In the genomic region with DNA sequence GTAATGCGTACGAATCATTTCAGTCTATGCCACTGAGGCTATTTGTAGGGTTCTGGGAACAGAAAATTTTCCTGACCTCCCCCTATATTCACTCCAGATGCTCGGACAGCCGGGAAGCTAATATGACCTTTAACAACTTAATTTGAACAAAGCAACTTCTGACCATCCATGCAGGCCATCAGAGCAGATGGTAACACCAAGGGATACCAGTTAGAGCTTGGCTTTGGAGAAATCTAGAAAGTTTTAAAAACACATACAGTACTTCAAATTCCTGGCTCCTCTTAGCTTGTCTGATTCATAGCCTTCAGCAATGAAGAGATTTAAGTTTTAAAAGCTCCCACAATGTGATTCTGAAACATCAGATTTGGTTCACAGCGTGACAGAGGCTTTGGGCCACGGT, we compare ENCODE assay signal across 16 cellular contexts.
DNase-seq lines count a peak whose midpoint lies in the region; ATAC-seq and TF ChIP-seq lines count a peak whose summit lies in the region.
"Had no signal": no experiment of that assay in that cellular context is flagged by ENCODE, and none has a peak within 500 bp of the region (broad histone marks: within the 10 kb centered on the region; RNA-seq: fewer than 3 reads in every experiment).

No MANE protein-coding gene starts in this region.

- no peaks in the 10 kb centered on the region for H3K9me3 ChIP-seq in colonic mucosa
- H3K9me3 ChIP-seq: BE2C, BLaER1, Caco-2 had no signal

- H3K27ac Mint-ChIP-seq in stimulated activated naive B cell treated with anti-CD40 and anti-IgM and Interleukin-4, amounts not matched to agents 10 μg/mL and 1 μg/mL and 100 μg/mL, for 72 hours, result no peak overlapping the region
- H3K27ac Mint-ChIP-seq: CD4-positive, alpha-beta T cell; CD8-positive, alpha-beta T cell had no signal

- no peaks in the 10 kb centered on the region for H3K27me3 ChIP-seq in colonic mucosa
- H3K27me3 ChIP-seq: BE2C, BLaER1 had no signal

- no peak overlapping the region for H3K27ac ChIP-seq in colonic mucosa
- H3K27ac ChIP-seq: BLaER1 had no signal

- no peaks in the 10 kb centered on the region for H3K4me1 ChIP-seq in colonic mucosa
- H3K4me1 ChIP-seq: BE2C, BLaER1, Caco-2 had no signal

- no peak for ATAC-seq in stimulated activated naive B cell treated with anti-CD40 and anti-IgM and Interleukin-4, amounts not matched to agents 10 μg/mL and 1 μg/mL and 100 μg/mL, for 72 hours (replicated peaks)
- ATAC-seq: CD8-positive, alpha-beta T cell; GM12878 had no signal

- no peaks in the 10 kb centered on the region for H3K36me3 ChIP-seq in colonic mucosa
- H3K36me3 ChIP-seq: BE2C, BLaER1 had no signal

- H3K4me3 ChIP-seq in colonic mucosa, result no peak overlapping the region
- H3K4me3 ChIP-seq: BLaER1, GM12878 had no signal

- TF ChIP-seq CTCF in colonic mucosa (IDR thresholded peaks at IDR 0.05), result no peak

- H3K9me3 Mint-ChIP-seq in stimulated activated naive B cell treated with anti-CD40 and anti-IgM and Interleukin-4, amounts not matched to agents 10 μg/mL and 1 μg/mL and 100 μg/mL, for 72 hours, result peaks cover 0 to 3% of the 10 kb centered on the region in 2 donors
- H3K9me3 Mint-ChIP-seq: CD8-positive, alpha-beta T cell had no signal

- H3K27me3 Mint-ChIP-seq in stimulated activated naive B cell treated with anti-CD40 and anti-IgM and Interleukin-4, amounts not matched to agents 10 μg/mL and 1 μg/mL and 100 μg/mL, for 72 hours, result no peaks in the 10 kb centered on the region
- H3K27me3 Mint-ChIP-seq: CD4-positive, alpha-beta T cell had no signal

- DNase-seq in G401 (ENCODE audit: low spot score), result peak; percentile 78
- peak; percentile 77 for DNase-seq in cerebellar cortex (ENCODE audit: low spot score)
- DNase-seq in stimulated activated naive B cell treated with anti-CD40 and anti-IgM and Interleukin-4, amounts not matched to agents 10 μg/mL and 1 μg/mL and 100 μg/mL, for 72 hours, result no peak
- no peak for DNase-seq in NCI-H446 treated with DMSO at 0.1 percent for 48 hours (lab: John Stamatoyannopoulos, UW)
- DNase-seq in colonic mucosa, result no peak
- DNase-seq: 8988T; ACHN; BE2C; Caco-2; Calu3; CD4-positive, alpha-beta T cell; CD8-positive, alpha-beta T cell; DMS79 treated with DMSO at 0.1 percent for 48 hours; GDM1 had no signal

- intact Hi-C loops in colonic mucosa (cut with DNase I), result no loop called here

- no peak overlapping the region for H3K9ac ChIP-seq in colonic mucosa (ENCODE audit: low read depth in 2 of 2, low read length in 2 of 2)
- H3K9ac ChIP-seq: BLaER1 had no signal

- H3K4me1 Mint-ChIP-seq in stimulated activated naive B cell treated with anti-CD40 and anti-IgM and Interleukin-4, amounts not matched to agents 10 μg/mL and 1 μg/mL and 100 μg/mL, for 72 hours, result no peaks in the 10 kb centered on the region

- in situ Hi-C loops in G401 (cut with HindIII; ENCODE audit: low sequenced_read_pairs), result no loop called here

- no peak overlapping the region for H3K4me3 Mint-ChIP-seq in stimulated activated naive B cell treated with anti-CD40 and anti-IgM and Interleukin-4, amounts not matched to agents 10 μg/mL and 1 μg/mL and 100 μg/mL, for 72 hours
- H3K4me3 Mint-ChIP-seq: CD4-positive, alpha-beta T cell; CD8-positive, alpha-beta T cell had no signal

- H3K36me3 Mint-ChIP-seq in stimulated activated naive B cell treated with anti-CD40 and anti-IgM and Interleukin-4, amounts not matched to agents 10 μg/mL and 1 μg/mL and 100 μg/mL, for 72 hours, result no peaks in the 10 kb centered on the region
- H3K36me3 Mint-ChIP-seq: CD8-positive, alpha-beta T cell had no signal

Comparison
In these comparisons a context has a peak if more than half of its experiments do, and no peak if none do; other contexts are left out.
1. DNase-seq: peak in G401 (single experiment) and cerebellar cortex (single experiment); none in stimulated activated naive B cell treated with anti-CD40 and anti-IgM and Interleukin-4, amounts not matched to agents 10 μg/mL and 1 μg/mL and 100 μg/mL, for 72 hours (single experiment), NCI-H446 treated with DMSO at 0.1 percent for 48 hours (single experiment) and colonic mucosa (single experiment).